In the genomic region with DNA sequence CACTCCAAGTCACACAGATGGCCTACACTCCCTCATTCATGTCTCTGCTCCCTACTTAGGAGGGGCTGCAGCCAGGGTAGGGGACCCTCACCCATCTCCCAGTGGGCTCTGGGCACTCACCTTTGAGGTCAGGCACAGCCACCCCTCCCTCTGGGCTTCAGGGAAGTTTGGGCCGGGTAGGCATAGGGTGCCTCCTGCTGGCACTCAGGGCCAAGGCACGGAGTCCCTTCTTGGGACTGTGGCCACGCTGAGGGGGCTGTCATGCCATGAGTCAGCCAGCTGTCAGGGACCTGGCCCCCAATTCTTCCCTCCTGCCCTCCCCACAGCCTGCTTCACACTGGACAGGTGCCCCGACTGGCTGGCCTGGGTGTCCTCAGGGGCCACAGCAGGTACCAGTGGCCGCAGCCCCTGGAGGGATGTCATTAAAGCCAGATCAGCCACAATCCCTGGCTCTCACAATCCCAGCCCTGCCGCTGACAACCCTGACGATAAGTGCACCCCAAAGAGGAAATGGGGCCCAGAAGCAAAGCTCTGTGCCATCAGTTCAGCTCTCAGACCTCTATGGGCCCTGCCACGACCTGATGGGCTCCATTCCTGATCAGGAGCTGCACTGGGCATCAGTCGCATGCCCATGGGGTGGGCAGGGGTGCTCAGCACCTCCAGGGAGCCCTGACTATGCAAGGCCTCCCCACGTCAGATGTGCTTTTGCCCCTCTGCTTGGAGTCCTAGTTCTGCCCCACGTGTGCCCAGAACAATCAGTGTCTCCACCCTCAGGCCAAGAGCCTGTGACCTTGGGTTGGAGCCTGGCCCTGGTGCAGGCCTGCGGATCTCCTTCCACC, we compare ENCODE assay signal across 22 cellular contexts. TPM values are rescaled to one million over a fixed set of nuclear protein-coding genes. Genes with fewer than 3 reads are reported as not detected.
DNase-seq lines count a peak whose midpoint lies in the region; ATAC-seq and TF ChIP-seq lines count a peak whose summit lies in the region.
"Had no signal": no experiment of that assay in that cellular context is flagged by ENCODE, and none has a peak within 500 bp of the region (broad histone marks: within the 10 kb centered on the region; RNA-seq: fewer than 3 reads in every experiment).

No MANE protein-coding gene starts in this region.

- H3K4me2 ChIP-seq in OCI-LY7 (ENCODE audit: low read length) = no peak overlapping the region

- ATAC-seq in stimulated activated effector memory CD8-positive, alpha-beta T cell treated with anti-CD3 and anti-CD28 coated beads, Interleukin-12 subunit alpha, Interleukin-12 subunit beta, amount 100 ng/mL, for 72 hours = no peak
- ATAC-seq in GM19351 (IDR thresholded peaks at IDR 0.05; ENCODE audit: unreplicated experiment) (no peak), GM21526 (IDR thresholded peaks at IDR 0.05; ENCODE audit: low FRiP score, unreplicated experiment) (no peak)
- ATAC-seq: activated CD4-positive, CD25-positive, alpha-beta regulatory T cell treated with anti-CD3 and anti-CD28 coated beads, Interleukin-2, amount 50 U/mL, for 24 hours; mucosa of descending colon had no signal

- DNase-seq in NOMO-1 treated with DMSO at 0.1 percent for 48 hours (lab: John Stamatoyannopoulos, UW; ENCODE audit: unreplicated experiment) (peak; percentile 5), NOMO-1 treated with dmso at 0.1 percent for 144 hours (lab: John Stamatoyannopoulos, UW; ENCODE audit: unreplicated experiment) (no peak), OCI-LY7 (ENCODE audit: low spot score) (no peak), iPS-NIHi7 (ENCODE audit: extremely low spot score) (peak; percentile 79), NCI-H187 (lab: John Stamatoyannopoulos, UW) (no peak)
- no peak for DNase-seq in stimulated activated effector memory CD8-positive, alpha-beta T cell treated with anti-CD3 and anti-CD28 coated beads, Interleukin-12 subunit alpha, Interleukin-12 subunit beta, amount 100 ng/mL, for 72 hours (ENCODE audit: low spot score in 2 of 2)
- DNase-seq: activated naive CD4-positive, alpha-beta T cell treated with anti-CD3 and anti-CD28 coated beads, Interleukin-2, amount 50 U/mL, for 16 hours; CD4-positive, CD25-positive, alpha-beta regulatory T cell; DMS53; mucosa of descending colon; NCI-H1105; NCI-H774; nucleus accumbens; RPMI8226; stimulated activated CD4-positive, alpha-beta T cell treated with anti-CD3 and anti-CD28 coated beads, Interleukin-4, amount 100 ng/mL, for 1 hour; thyroid gland had no signal

- H3K27ac ChIP-seq in OCI-LY7 (ENCODE audit: low read depth, low read length, poor library complexity, severe bottlenecking) = no peak overlapping the region
- H3K27ac ChIP-seq: esophagus muscularis mucosa, thyroid gland had no signal

- H3K36me3 Mint-ChIP-seq in stimulated activated effector memory CD8-positive, alpha-beta T cell treated with anti-CD3 and anti-CD28 coated beads, Interleukin-12 subunit alpha, Interleukin-12 subunit beta, amount 100 ng/mL, for 72 hours = no peaks in the 10 kb centered on the region
- H3K36me3 Mint-ChIP-seq: brain; CD4-positive, CD25-positive, alpha-beta regulatory T cell; IgD-negative memory B cell had no signal

- H3K4me3 Mint-ChIP-seq in stimulated activated effector memory CD8-positive, alpha-beta T cell treated with anti-CD3 and anti-CD28 coated beads, Interleukin-12 subunit alpha, Interleukin-12 subunit beta, amount 100 ng/mL, for 72 hours = no peak overlapping the region
- H3K4me3 Mint-ChIP-seq: brain; CD4-positive, CD25-positive, alpha-beta regulatory T cell; IgD-negative memory B cell had no signal

- no peaks in the 10 kb centered on the region for H3K9me3 Mint-ChIP-seq in stimulated activated effector memory CD8-positive, alpha-beta T cell treated with anti-CD3 and anti-CD28 coated beads, Interleukin-12 subunit alpha, Interleukin-12 subunit beta, amount 100 ng/mL, for 72 hours
- H3K9me3 Mint-ChIP-seq: brain; CD4-positive, CD25-positive, alpha-beta regulatory T cell; IgD-negative memory B cell had no signal

- H3K4me3 ChIP-seq in OCI-LY7 (ENCODE audit: low read depth, low read length, poor library complexity, severe bottlenecking) = no peak overlapping the region
- H3K4me3 ChIP-seq: esophagus muscularis mucosa, mucosa of descending colon, thyroid gland had no signal

- H3K4me1 ChIP-seq in OCI-LY7 (ENCODE audit: insufficient read depth, low read length, poor library complexity, severe bottlenecking) = no peaks in the 10 kb centered on the region
- H3K4me1 ChIP-seq: esophagus muscularis mucosa, thyroid gland had no signal

- H3K36me3 ChIP-seq in OCI-LY7 (ENCODE audit: insufficient read depth, low read length) = no peaks in the 10 kb centered on the region
- H3K36me3 ChIP-seq: esophagus muscularis mucosa, thyroid gland had no signal

- H4K20me1 ChIP-seq in OCI-LY7 (ENCODE audit: insufficient read depth, low read length) = no peaks in the 10 kb centered on the region

- POLR2A ChIA-PET in OCI-LY7 (lab: Charles Lee) = interaction anchor here (0.7 kb wide), 1 partner anchor 337 kb away, joined by 3 read pairs; no protein-coding TSS in a partner anchor

- no TSS peak for BruUV-seq in OCI-LY7 (replicated peaks; lab: Mats Ljungman, UMichigan)

- intact Hi-C loops in OCI-LY7 (cut with micrococcal nuclease; ENCODE audit: unreplicated experiment) = no loop called here

- H3K4me1 Mint-ChIP-seq in stimulated activated effector memory CD8-positive, alpha-beta T cell treated with anti-CD3 and anti-CD28 coated beads, Interleukin-12 subunit alpha, Interleukin-12 subunit beta, amount 100 ng/mL, for 72 hours = no peaks in the 10 kb centered on the region
- H3K4me1 Mint-ChIP-seq: CD4-positive, CD25-positive, alpha-beta regulatory T cell; IgD-negative memory B cell had no signal

- H3K79me2 ChIP-seq in OCI-LY7 (ENCODE audit: insufficient read depth, low read depth, low read length) = no peaks in the 10 kb centered on the region

- CTCF ChIA-PET in OCI-LY7 (lab: Charles Lee; ENCODE audit: unreplicated experiment) = no interaction called here

- TF ChIP-seq CTCF in OCI-LY7 (conservative IDR thresholded peaks at IDR 0.05; ENCODE audit: low read length) = 0 out of 2 replicates have a peak, but pooled peaks have one; percentile 12

- H3K9me2 ChIP-seq in OCI-LY7 (ENCODE audit: insufficient read depth, low read length) = no peaks in the 10 kb centered on the region

- H3K27ac Mint-ChIP-seq in stimulated activated effector memory CD8-positive, alpha-beta T cell treated with anti-CD3 and anti-CD28 coated beads, Interleukin-12 subunit alpha, Interleukin-12 subunit beta, amount 100 ng/mL, for 72 hours = peak overlapping the region; percentile 40
- H3K27ac Mint-ChIP-seq: CD4-positive, CD25-positive, alpha-beta regulatory T cell; IgD-negative memory B cell had no signal

- no peak overlapping the region for H2AFZ ChIP-seq in OCI-LY7 (ENCODE audit: low read length)

- H3K9me3 ChIP-seq in OCI-LY7 (ENCODE audit: low read length) = no peaks in the 10 kb centered on the region
- H3K9me3 ChIP-seq: esophagus muscularis mucosa, mucosa of descending colon, thyroid gland had no signal

RNA-seq across cellular contexts. Expression of gene RET, which starts 34.1 kb away (rescaled TPM):
- total RNA-seq in OCI-LY7 (2014; rRNA removed; shearing (Covaris generic)) = 0.05 TPM in 1 of 2 replicates, not detected in the other
- 0.06 TPM in 1 of 2 replicates, not detected in the other for total RNA-seq in OCI-LY7 (2022)

Comparison
In these comparisons a context has a peak if more than half of its experiments do, and no peak if none do; other contexts are left out.
1. DNase-seq: peak in NOMO-1 treated with DMSO at 0.1 percent for 48 hours (single experiment) and iPS-NIHi7 (single experiment); none in NOMO-1 treated with dmso at 0.1 percent for 144 hours (single experiment), OCI-LY7 (single experiment), stimulated activated effector memory CD8-positive, alpha-beta T cell treated with anti-CD3 and anti-CD28 coated beads, Interleukin-12 subunit alpha, Interleukin-12 subunit beta, amount 100 ng/mL, for 72 hours (0 of 2) and NCI-H187 (0 of 2).